In the genomic region with DNA sequence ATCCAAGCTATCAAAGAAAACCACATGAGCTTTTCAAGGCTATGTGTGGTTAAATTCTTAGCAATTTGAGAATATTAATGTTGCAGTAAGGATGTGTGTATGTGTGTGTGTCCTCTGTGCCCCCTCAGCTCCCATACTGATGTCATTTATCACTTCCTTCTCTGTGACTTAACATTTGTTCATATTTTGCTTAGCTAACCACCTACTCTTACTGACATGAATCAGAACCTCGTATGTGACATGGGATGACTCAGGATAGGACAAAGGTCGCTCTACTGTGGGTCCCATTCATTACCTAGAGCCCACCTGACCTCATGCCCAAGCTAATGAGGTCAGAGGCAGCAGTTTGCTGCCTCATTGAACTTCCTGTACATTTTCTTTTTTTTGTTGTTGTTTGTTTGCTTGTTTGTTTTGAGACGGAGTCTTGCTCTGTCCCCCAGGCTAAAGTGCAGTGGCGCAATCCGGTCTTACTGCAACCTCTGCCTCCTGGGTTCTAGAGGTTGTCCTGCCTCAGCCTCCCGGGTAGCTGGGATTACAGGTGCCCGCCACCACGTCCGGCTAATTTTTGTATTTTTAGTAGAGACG, we compare ENCODE assay signal across 1 cellular context.
TF ChIP-seq lines count a peak whose summit lies in the region.

No MANE protein-coding gene starts in this region.

TF ChIP-seq in IMR-90, 13 proteins besides CTCF, POLR2A, EP300 and RAD21:
- peak; percentile 49; the same call in 1 of the 2 replicates for TF ChIP-seq FOS (IDR thresholded peaks at IDR 0.05; ENCODE audit: low read depth, low read length)
- TF ChIP-seq MAFK (IDR thresholded peaks at IDR 0.05; ENCODE audit: low read depth, low read length), result no peak; the same call in 1 of the 2 replicates
